Comparison of ENCODE assay signal across 8 cellular contexts in genomic region chr2:10497797-10498251, GRCh38. TPM values are rescaled to one million over a fixed set of nuclear protein-coding genes. Genes with fewer than 3 reads are reported as not detected.
DNase-seq lines count a peak whose midpoint lies in the region; ATAC-seq, FAIRE-seq and TF ChIP-seq lines count a peak whose summit lies in the region.

No MANE protein-coding gene starts in this region.

- peak overlapping the region; percentile 69 for H2AFZ ChIP-seq in parathyroid adenoma

- no peak overlapping the region for H3K27ac ChIP-seq in parathyroid adenoma

- no peak overlapping the region for H3K4me3 ChIP-seq in parathyroid adenoma (ENCODE audit: low read depth, low read length)

- H3K9ac ChIP-seq in parathyroid adenoma: no peak overlapping the region

- H3K36me3 ChIP-seq in parathyroid adenoma (ENCODE audit: control insufficient read depth, insufficient read depth, low read length): no peaks in the 10 kb centered on the region

- TF ChIP-seq POLR2A in erythroblast (IDR thresholded peaks at IDR 0.05; ENCODE audit: low read length) (no peak), GM12891 (IDR thresholded peaks at IDR 0.05; ENCODE audit: low read depth, low read length) (no peak)

- H3K79me2 ChIP-seq in parathyroid adenoma: no peaks in the 10 kb centered on the region

- TF ChIP-seq CTCF in parathyroid adenoma (IDR thresholded peaks at IDR 0.05): no peak

- peak; percentile 15 for DNase-seq in DMS153 treated with DMSO at 0.1 percent for 48 hours (lab: John Stamatoyannopoulos, UW; ENCODE audit: unreplicated experiment)
- DNase-seq in NCI-H2107 (lab: John Stamatoyannopoulos, UW): peak; percentile 79
- peak; percentile 49 to 51 for DNase-seq in activated CD4-positive, alpha-beta T cell treated with anti-CD3 and anti-CD28 coated beads, Interleukin-2, amount 50 U/mL, for 48 hours
- DNase-seq in erythroblast (lab: John Stamatoyannopoulos, UW): peak; percentile 63 to 77
- no peak for DNase-seq in NCI-H446 treated with DMSO at 0.1 percent for 48 hours (lab: John Stamatoyannopoulos, UW)
- DNase-seq in GM12891 (ENCODE audit: insufficient read length, low spot score): no peak

- no peaks in the 10 kb centered on the region for H3K27me3 ChIP-seq in parathyroid adenoma (ENCODE audit: control insufficient read depth, insufficient read depth, low read length)

- H3K4me1 ChIP-seq in parathyroid adenoma: peaks cover 23% of the 10 kb centered on the region

- no peaks in the 10 kb centered on the region for H3K9me3 ChIP-seq in parathyroid adenoma (ENCODE audit: control insufficient read depth, low read length)

- no peak overlapping the region for H3K4me2 ChIP-seq in parathyroid adenoma (ENCODE audit: low read length)

- no peak for FAIRE-seq in GM12891 (lab: Jason Lieb, UNC)

- ATAC-seq in HG02798 (IDR thresholded peaks at IDR 0.05; ENCODE audit: poor library complexity, unreplicated experiment): no peak

TF ChIP-seq in GM12891, 5 proteins besides CTCF, POLR2A, EP300 and RAD21:
- TF ChIP-seq TAF1 (IDR thresholded peaks at IDR 0.05; ENCODE audit: low read depth, low read length): no peak
- no peak for TF ChIP-seq POU2F2 (IDR thresholded peaks at IDR 0.05; ENCODE audit: low read depth, low read length)
- no peak for TF ChIP-seq POLR2AphosphoS5 (IDR thresholded peaks at IDR 0.05; ENCODE audit: low read depth, low read length)
- TF ChIP-seq SPI1 (IDR thresholded peaks at IDR 0.05; ENCODE audit: low read depth, low read length): no peak
- no peak for TF ChIP-seq PAX5 (IDR thresholded peaks at IDR 0.05; ENCODE audit: insufficient read depth, low read length, severe bottlenecking)

RNA-seq across cellular contexts. Expression of gene ODC1, which starts 49.7 kb away (rescaled TPM):
- polyA plus RNA-seq in GM12891 (2012; ENCODE audit: low read depth, missing spikeins): 107 TPM

Comparison
In these comparisons a context has a peak if more than half of its experiments do, and no peak if none do; other contexts are left out.
1. DNase-seq: peak in DMS153 treated with DMSO at 0.1 percent for 48 hours (single experiment), NCI-H2107 (single experiment), activated CD4-positive, alpha-beta T cell treated with anti-CD3 and anti-CD28 coated beads, Interleukin-2, amount 50 U/mL, for 48 hours (2 of 2) and erythroblast (2 of 2); none in NCI-H446 treated with DMSO at 0.1 percent for 48 hours (single experiment) and GM12891 (single experiment).